Comparison of ENCODE assay signal across 7 cellular contexts in the genomic region with DNA sequence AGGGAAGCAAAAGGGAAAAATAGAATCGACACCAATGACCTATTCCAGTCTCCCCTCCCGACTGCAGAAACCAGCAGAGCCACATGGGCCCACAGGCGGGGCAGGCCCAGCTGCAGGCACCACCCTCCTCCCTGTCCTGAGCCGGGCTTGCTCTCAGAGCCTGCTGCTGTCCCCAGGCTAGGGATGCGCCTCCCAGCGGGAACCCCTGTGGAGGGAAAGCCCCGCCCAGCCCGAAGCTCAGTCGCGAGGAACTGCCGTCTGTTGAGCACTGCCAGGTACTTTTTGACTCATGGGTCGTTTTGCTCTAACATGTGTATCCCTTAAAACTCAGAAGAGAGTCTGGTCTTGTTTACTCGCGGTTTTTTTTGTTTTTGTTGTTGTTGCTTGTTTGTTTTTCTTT.
A peak's percentile ranks its signal among the peaks of the same experiment; 100 is the strongest.
DNase-seq lines count a peak whose midpoint lies in the region; ATAC-seq and FAIRE-seq lines count a peak whose summit lies in the region.

No MANE protein-coding gene starts in this region.

- peaks cover 2% of the 10 kb centered on the region for H3K9me3 Mint-ChIP-seq in activated CD4-positive, alpha-beta memory T cell treated with anti-CD3 and anti-CD28 coated beads for 36 hours

- peaks cover 5% of the 10 kb centered on the region for H3K27me3 Mint-ChIP-seq in activated CD4-positive, alpha-beta memory T cell treated with anti-CD3 and anti-CD28 coated beads for 36 hours

- H3K4me3 Mint-ChIP-seq in activated CD4-positive, alpha-beta memory T cell treated with anti-CD3 and anti-CD28 coated beads for 36 hours = no peak overlapping the region

- H3K27ac Mint-ChIP-seq in activated CD4-positive, alpha-beta memory T cell treated with anti-CD3 and anti-CD28 coated beads for 36 hours = no peak overlapping the region

- H3K4me3 ChIP-seq in HUES48 (ENCODE audit: low read depth, low read length) (peak overlapping the region; percentile 53), iPS-15b (ENCODE audit: low read depth, low read length) (peak overlapping the region; percentile 62)

- DNase-seq in activated CD4-positive, alpha-beta memory T cell treated with anti-CD3 and anti-CD28 coated beads for 36 hours = peak; percentile 2
- DNase-seq in stimulated activated CD8-positive, alpha-beta memory T cell treated with anti-CD3 and anti-CD28 coated beads, Interleukin-4, amount 100 ng/mL, for 48 hours = peak; percentile 13
- DNase-seq in frontal cortex (ENCODE audit: low spot score in 2 of 2) (no peak), HUDEP-2 (lab: John Stamatoyannopoulos, UW; ENCODE audit: unreplicated experiment in 76 of 76) (no peak)

- H3K4me1 Mint-ChIP-seq in activated CD4-positive, alpha-beta memory T cell treated with anti-CD3 and anti-CD28 coated beads for 36 hours (ENCODE audit: low read depth) = no peaks in the 10 kb centered on the region

- peak overlapping the region; percentile 66 for H3K27ac ChIP-seq in HUES48 (ENCODE audit: low read depth, low read length)

- CTCF ChIA-PET in activated CD4-positive, alpha-beta memory T cell treated with anti-CD3 and anti-CD28 coated beads for 36 hours (lab: Charles Lee) = no interaction called here

- peaks cover 12% of the 10 kb centered on the region for H3K4me1 ChIP-seq in HUES48 (ENCODE audit: control insufficient read depth, insufficient read depth, low read length)
- H3K4me1 ChIP-seq in iPS-15b (ENCODE audit: control insufficient read depth, insufficient read depth, low read length) = peaks cover 3% of the 10 kb centered on the region

- no peak for FAIRE-seq in frontal cortex (lab: Jason Lieb, UNC)

- no peak overlapping the region for H3K9ac ChIP-seq in HUES48 (ENCODE audit: low read depth, low read length)
- no peak overlapping the region for H3K9ac ChIP-seq in iPS-15b (ENCODE audit: low read depth, low read length)

- H3K27me3 ChIP-seq in HUES48 (ENCODE audit: control insufficient read depth, insufficient read depth, low read length) (peaks cover 15% of the 10 kb centered on the region), iPS-15b (ENCODE audit: control insufficient read depth, insufficient read depth, low read length) (peaks cover 19% of the 10 kb centered on the region)

- POLR2A ChIA-PET in activated CD4-positive, alpha-beta memory T cell treated with anti-CD3 and anti-CD28 coated beads for 36 hours (lab: Charles Lee) = no interaction called here

- no peaks in the 10 kb centered on the region for H3K36me3 Mint-ChIP-seq in activated CD4-positive, alpha-beta memory T cell treated with anti-CD3 and anti-CD28 coated beads for 36 hours

- no peaks in the 10 kb centered on the region for H3K36me3 ChIP-seq in HUES48 (ENCODE audit: control insufficient read depth, insufficient read depth, low read length)
- no peaks in the 10 kb centered on the region for H3K36me3 ChIP-seq in iPS-15b (ENCODE audit: control insufficient read depth, insufficient read depth, low read length)

- H3K9me3 ChIP-seq in HUES48 (ENCODE audit: control insufficient read depth, insufficient read depth, low read length) = no peaks in the 10 kb centered on the region; the same call in 1 of the 2 replicates
- no peaks in the 10 kb centered on the region for H3K9me3 ChIP-seq in iPS-15b (ENCODE audit: control insufficient read depth, insufficient read depth, low read length)

- intact Hi-C loops in activated CD4-positive, alpha-beta memory T cell treated with anti-CD3 and anti-CD28 coated beads for 36 hours (cut with micrococcal nuclease) = no loop called here

- ATAC-seq in GM21367 (IDR thresholded peaks at IDR 0.05; ENCODE audit: unreplicated experiment) = no peak

Comparison
In these comparisons a context has a peak if more than half of its experiments do, and no peak if none do; other contexts are left out.
1. DNase-seq: peak in activated CD4-positive, alpha-beta memory T cell treated with anti-CD3 and anti-CD28 coated beads for 36 hours (single experiment) and stimulated activated CD8-positive, alpha-beta memory T cell treated with anti-CD3 and anti-CD28 coated beads, Interleukin-4, amount 100 ng/mL, for 48 hours (single experiment); none in frontal cortex (0 of 2) and HUDEP-2 (0 of 76).